In the genomic region with DNA sequence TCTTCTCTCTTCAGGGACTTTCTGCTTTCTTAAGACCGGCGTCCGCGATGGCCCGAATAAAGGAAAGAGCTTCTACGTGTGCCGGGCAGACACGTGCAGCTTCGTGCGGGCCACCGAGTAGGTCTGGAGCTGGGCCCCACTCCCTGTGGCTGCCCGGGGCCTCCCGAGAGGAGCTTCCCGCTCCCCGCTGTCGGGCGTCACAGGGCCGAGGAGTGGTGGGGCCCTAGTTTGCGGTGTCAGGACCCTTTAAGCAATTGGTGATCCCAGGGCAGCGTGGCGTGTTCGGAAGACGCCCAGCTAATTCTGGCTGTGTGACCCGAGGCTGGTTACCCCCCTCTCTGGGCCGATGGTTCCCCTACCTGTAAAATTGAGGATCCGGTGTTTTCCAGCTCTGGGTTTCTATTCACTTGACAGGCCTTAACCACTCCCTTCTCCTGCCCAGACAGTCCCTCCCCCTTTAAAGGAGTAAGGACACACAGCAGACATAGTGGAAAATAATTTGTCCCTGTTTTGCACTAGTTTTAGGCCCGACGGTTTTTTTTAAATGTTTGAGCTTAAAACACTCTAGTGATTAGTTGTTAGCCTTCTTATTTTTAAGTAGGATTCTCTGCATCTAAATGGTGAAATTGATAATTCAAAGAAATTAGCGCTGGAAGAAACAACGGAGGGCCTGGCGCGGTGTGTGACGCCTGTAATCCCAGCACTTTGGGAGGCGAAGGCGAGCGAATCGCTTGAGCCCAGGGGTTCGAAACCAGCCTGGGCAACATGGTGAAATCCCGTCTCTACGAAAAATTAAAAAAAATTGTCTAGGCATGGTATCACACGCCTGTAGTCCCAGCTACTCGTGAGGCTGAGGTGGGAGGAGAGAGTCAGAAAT, we compare ENCODE assay signal across 8 cellular contexts. TPM values are rescaled to one million over a fixed set of nuclear protein-coding genes. Genes with fewer than 3 reads are reported as not detected.
DNase-seq lines count a peak whose midpoint lies in the region; ATAC-seq lines count a peak whose summit lies in the region.

No MANE protein-coding gene starts in this region.

- peak; percentile 17 for DNase-seq in activated gamma-delta T cell (lab: John Stamatoyannopoulos, UW)
- DNase-seq in activated gamma-delta T cell treated with Interleukin-2 at 50 U/mL for 16 hours, result no peak
- DNase-seq in MG63, result peak; percentile 44
- DNase-seq in adipocyte (ENCODE audit: low read depth), result peak; percentile 54
- DNase-seq in iPS DF 6.9 (ENCODE audit: low read depth, low spot score), result no peak
- no peak for DNase-seq in GM19240 (ENCODE audit: insufficient read length, low spot score)

- peak; percentile 0 for ATAC-seq in GM21786 (IDR thresholded peaks at IDR 0.05; ENCODE audit: unreplicated experiment)

- no CpG with 5 or more reads among the region's 42 CpGs for WGBS in iPS DF 6.9 (ENCODE audit: insufficient coverage, insufficient read length)

- H3K4me1 ChIP-seq in adipocyte (ENCODE audit: control insufficient read depth, insufficient read depth, low read length) (peaks cover 12% of the 10 kb centered on the region), iPS DF 6.9 (ENCODE audit: control insufficient read depth, insufficient read depth, low read length) (no peaks in the 10 kb centered on the region), skeletal muscle tissue (ENCODE audit: control insufficient read depth in 3 of 3, insufficient read depth in 3 of 3, low read length in 3 of 3) (peaks cover 12 to 16% (median 12%) of the 10 kb centered on the region in 3 donors)

- H3K27me3 ChIP-seq in MG63, result no peaks in the 10 kb centered on the region
- H3K27me3 ChIP-seq in adipocyte (replicated peaks; ENCODE audit: control insufficient read depth, insufficient read depth, low read length), result no peaks in the 10 kb centered on the region
- no peaks in the 10 kb centered on the region for H3K27me3 ChIP-seq in iPS DF 6.9 (ENCODE audit: control insufficient read depth, insufficient read depth, low read length)
- H3K27me3 ChIP-seq in skeletal muscle tissue (ENCODE audit: control insufficient read depth in 3 of 3, insufficient read depth in 3 of 3, low read length in 3 of 3), result no peaks in the 10 kb centered on the region

- H3K9ac ChIP-seq in adipocyte (ENCODE audit: low read length), result peak overlapping the region; percentile 85
- peak overlapping the region; percentile 79 to 90 (median 80) for H3K9ac ChIP-seq in skeletal muscle tissue (ENCODE audit: low read depth in 1 of 3, low read length in 3 of 3)

- no peaks in the 10 kb centered on the region for H3K9me3 ChIP-seq in MG63
- H3K9me3 ChIP-seq in adipocyte (ENCODE audit: control insufficient read depth, low read length), result no peaks in the 10 kb centered on the region
- H3K9me3 ChIP-seq in iPS DF 6.9 (ENCODE audit: control insufficient read depth, insufficient read depth, low read length), result no peaks in the 10 kb centered on the region
- no peaks in the 10 kb centered on the region for H3K9me3 ChIP-seq in skeletal muscle tissue (ENCODE audit: control insufficient read depth in 3 of 3, low read length in 3 of 3)

- peaks cover 29% of the 10 kb centered on the region for H3K36me3 ChIP-seq in MG63
- H3K36me3 ChIP-seq in adipocyte (ENCODE audit: control insufficient read depth, insufficient read depth, low read length, severe bottlenecking), result no peaks in the 10 kb centered on the region
- H3K36me3 ChIP-seq in iPS DF 6.9 (ENCODE audit: control insufficient read depth, insufficient read depth, low read length), result no peaks in the 10 kb centered on the region
- H3K36me3 ChIP-seq in skeletal muscle tissue (ENCODE audit: control insufficient read depth in 3 of 3, insufficient read depth in 3 of 3, low read length in 3 of 3), result no peaks in the 10 kb centered on the region

- peak overlapping the region; percentile 83 for H3K4me3 ChIP-seq in MG63
- peak overlapping the region; percentile 96 for H3K4me3 ChIP-seq in adipocyte (ENCODE audit: low read length)
- peak overlapping the region; percentile 68; the same call in 1 of the 2 replicates for H3K4me3 ChIP-seq in iPS DF 6.9 (ENCODE audit: low read length)
- peak overlapping the region; percentile 91 to 97 (median 92) for H3K4me3 ChIP-seq in skeletal muscle tissue (ENCODE audit: low read length in 3 of 3)

- H3K27ac ChIP-seq in iPS DF 6.9 (ENCODE audit: low read length) (no peak overlapping the region), skeletal muscle tissue (ENCODE audit: low read depth, low read length) (no peak overlapping the region)

RNA-seq across cellular contexts. Expression of a gene that starts 0.6 kb away (rescaled TPM):
- total RNA-seq in MG63 (2014; rRNA removed; shearing (Covaris generic); ENCODE audit: low replicate concordance), result 21.1 and 26.5 TPM in 2 replicates
- total RNA-seq in skeletal muscle tissue, result 3.7 TPM

RNA-seq across cellular contexts. Expression of a gene that starts 59.1 kb away (rescaled TPM):
- total RNA-seq in MG63 (2014; rRNA removed; shearing (Covaris generic); ENCODE audit: low replicate concordance), result 0.35 and 0.63 TPM in 2 replicates
- 2.1 TPM for total RNA-seq in skeletal muscle tissue

Comparison
In these comparisons a context has a peak if more than half of its experiments do, and no peak if none do; other contexts are left out.
1. DNase-seq: peak in activated gamma-delta T cell (single experiment), MG63 (single experiment) and adipocyte (single experiment); none in activated gamma-delta T cell treated with Interleukin-2 at 50 U/mL for 16 hours (single experiment), iPS DF 6.9 (single experiment) and GM19240 (single experiment).
2. Peak in every context shown above with its lines, with median percentiles within 50 percentile points of each other: H3K4me3 ChIP-seq.